8 cellular contexts compared by ENCODE assay signal in the genomic region with DNA sequence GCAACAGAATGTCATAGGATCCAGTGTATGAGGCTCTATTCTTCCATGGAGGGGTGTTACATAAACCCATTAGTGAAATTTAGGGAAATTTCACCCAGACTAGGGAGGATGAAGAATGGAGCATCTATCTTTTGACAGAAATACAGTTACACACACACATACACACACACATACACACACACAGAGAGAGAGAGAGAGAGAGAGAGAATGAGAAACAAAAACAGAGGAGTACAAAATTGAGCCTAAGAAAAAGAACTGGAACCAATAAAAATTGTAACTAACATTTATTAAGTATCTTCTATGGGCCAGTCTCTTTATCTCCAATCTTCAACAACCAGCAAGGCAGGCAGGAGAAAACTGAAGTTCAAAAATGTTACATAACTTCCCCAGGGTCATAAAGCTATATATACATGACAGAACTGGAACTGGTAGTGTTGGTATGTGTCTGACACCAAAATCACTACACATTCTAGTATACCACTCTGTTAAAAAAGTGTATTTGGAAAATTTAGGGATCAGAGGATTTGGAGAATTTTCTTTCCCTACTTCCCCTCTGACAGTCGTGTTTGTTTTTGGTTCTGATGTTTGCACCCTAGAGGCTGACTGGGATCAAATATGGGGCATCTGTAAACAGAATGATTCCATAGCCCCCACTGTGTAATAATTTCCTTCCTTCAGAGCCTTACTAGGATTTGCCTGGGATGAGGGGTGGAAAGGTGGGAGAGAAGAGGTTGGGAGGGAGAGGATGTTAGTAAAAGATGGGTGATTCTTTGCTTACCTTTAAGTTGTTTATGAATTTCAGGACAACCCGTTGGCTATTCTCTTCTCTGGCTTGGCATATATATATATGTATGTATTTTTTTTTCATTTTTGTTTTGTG. TPM values are rescaled to one million over a fixed set of nuclear protein-coding genes. Genes with fewer than 3 reads are reported as not detected.
DNase-seq lines count a peak whose midpoint lies in the region; ATAC-seq and TF ChIP-seq lines count a peak whose summit lies in the region.

No MANE protein-coding gene starts in this region.

- H3K36me3 Mint-ChIP-seq in stimulated activated naive CD8-positive, alpha-beta T cell treated with anti-CD3 and anti-CD28 coated beads, Interleukin-15, Interleukin-2, amounts not matched to agents 100 ng/mL and 50 ng/mL, for 24 hours (ENCODE audit: low read depth) = no peaks in the 10 kb centered on the region

- H3K4me3 Mint-ChIP-seq in stimulated activated naive CD8-positive, alpha-beta T cell treated with anti-CD3 and anti-CD28 coated beads, Interleukin-15, Interleukin-2, amounts not matched to agents 100 ng/mL and 50 ng/mL, for 24 hours = peak overlapping the region; percentile 77

- H3K27ac Mint-ChIP-seq in stimulated activated naive CD8-positive, alpha-beta T cell treated with anti-CD3 and anti-CD28 coated beads, Interleukin-15, Interleukin-2, amounts not matched to agents 100 ng/mL and 50 ng/mL, for 24 hours = peak overlapping the region; percentile 19

- H3K4me1 ChIP-seq in ascending aorta (peaks cover 0 to 30% of the 10 kb centered on the region in 2 donors), lower lobe of right lung (peaks cover 33% of the 10 kb centered on the region), aorta (ENCODE audit: control insufficient read depth in 1 of 2, insufficient read depth in 2 of 2, low read length in 2 of 2) (peaks cover 2 to 3% of the 10 kb centered on the region in 2 donors)

- H3K4me3 ChIP-seq in ascending aorta = peak overlapping the region; percentile 95 to 98
- H3K4me3 ChIP-seq in lower lobe of right lung = peak overlapping the region; percentile 88
- peak overlapping the region; percentile 76 to 95 for H3K4me3 ChIP-seq in aorta (ENCODE audit: low read length in 2 of 2)

- in situ Hi-C loops in GM13976 (cut with MboI; ENCODE audit: low sequenced_read_pairs, unreplicated experiment) = loop anchor here (25.0 kb wide), 1 partner anchor 546 kb away; a partner anchor contains a TSS

- TF ChIP-seq CTCF in ascending aorta (IDR thresholded peaks at IDR 0.05) (no peak), lower lobe of right lung (IDR thresholded peaks at IDR 0.05) (no peak), GM13976 (IDR thresholded peaks at IDR 0.05; ENCODE audit: borderline replicate concordance, control extremely low read depth, extremely low read depth, insufficient read depth, missing control alignments) (no peak)

- no peaks in the 10 kb centered on the region for H3K9me3 Mint-ChIP-seq in stimulated activated naive CD8-positive, alpha-beta T cell treated with anti-CD3 and anti-CD28 coated beads, Interleukin-15, Interleukin-2, amounts not matched to agents 100 ng/mL and 50 ng/mL, for 24 hours

- intact Hi-C loops in ascending aorta (cut with DNase I) (loop anchor here (1.0 to 10.0 kb wide), 7 partner anchors 121 to 1176 kb away; a partner anchor contains a TSS), lower lobe of right lung (cut with DNase I) (no loop called here), aorta (cut with DNase I) (loop anchor here (10.0 kb wide), 2 partner anchors 124 to 264 kb away; a partner anchor contains a TSS)

- DNase-seq in stimulated activated naive CD8-positive, alpha-beta T cell treated with anti-CD3 and anti-CD28 coated beads, Interleukin-15, Interleukin-2, amounts not matched to agents 100 U/mL and 50 U/mL, for 24 hours = no peak
- DNase-seq in ascending aorta (ENCODE audit: low spot score in 2 of 2) (no peak), lower lobe of right lung (no peak), aorta (no peak), islet precursor cell (no peak), GM13976 (ENCODE audit: low spot score) (no peak), DMS114 treated with DMSO at 0.1 percent for 48 hours (lab: John Stamatoyannopoulos, UW; ENCODE audit: unreplicated experiment) (no peak)

- no peaks in the 10 kb centered on the region for H3K27me3 ChIP-seq in ascending aorta
- H3K27me3 ChIP-seq in lower lobe of right lung (ENCODE audit: low read depth) = no peaks in the 10 kb centered on the region
- H3K27me3 ChIP-seq in aorta (ENCODE audit: control insufficient read depth in 1 of 2, insufficient read depth in 2 of 2, low read length in 1 of 2) = no peaks in the 10 kb centered on the region

- H3K9me3 ChIP-seq in ascending aorta (no peaks in the 10 kb centered on the region), lower lobe of right lung (no peaks in the 10 kb centered on the region), aorta (ENCODE audit: control insufficient read depth, low read length) (no peaks in the 10 kb centered on the region)

- H3K36me3 ChIP-seq in ascending aorta (no peaks in the 10 kb centered on the region), lower lobe of right lung (no peaks in the 10 kb centered on the region), aorta (ENCODE audit: control insufficient read depth in 1 of 2, insufficient read depth in 2 of 2, low read length in 1 of 2) (no peaks in the 10 kb centered on the region)

- peaks cover 50% of the 10 kb centered on the region for H3K4me1 Mint-ChIP-seq in stimulated activated naive CD8-positive, alpha-beta T cell treated with anti-CD3 and anti-CD28 coated beads, Interleukin-15, Interleukin-2, amounts not matched to agents 100 ng/mL and 50 ng/mL, for 24 hours (ENCODE audit: low read depth)

- peaks cover 14% of the 10 kb centered on the region for H3K27me3 Mint-ChIP-seq in stimulated activated naive CD8-positive, alpha-beta T cell treated with anti-CD3 and anti-CD28 coated beads, Interleukin-15, Interleukin-2, amounts not matched to agents 100 ng/mL and 50 ng/mL, for 24 hours

- WGBS in aorta, 2 donors = 14 to 27% methylated on average over 2 of the region's 2 CpGs

- H3K27ac ChIP-seq in ascending aorta = peak overlapping the region; percentile 96 to 98
- peak overlapping the region; percentile 94 for H3K27ac ChIP-seq in lower lobe of right lung
- H3K27ac ChIP-seq in aorta (ENCODE audit: low read depth in 1 of 2, low read length in 2 of 2) = peak overlapping the region; percentile 64 to 80

- no peak for ATAC-seq in stimulated activated naive CD8-positive, alpha-beta T cell treated with anti-CD3 and anti-CD28 coated beads, Interleukin-15, Interleukin-2, amounts not matched to agents 100 U/mL and 50 U/mL, for 24 hours
- no peak for ATAC-seq in lower lobe of right lung
- ATAC-seq in aorta (ENCODE audit: low FRiP score) = no peak

RNA-seq across cellular contexts. Expression of a gene that starts 1.0 kb away (rescaled TPM):
- total RNA-seq in ascending aorta (8.1 TPM), lower lobe of right lung (18.7 TPM), aorta (10 to 100 TPM; 19.3 to 28.8 TPM)
- polyA plus RNA-seq in aorta = 1 to 10 TPM; 6.6 to 8.5 TPM
